In genomic region chr17:64499805-64500486, GRCh38 we compare ENCODE assay signal across 11 cellular contexts. TPM values are rescaled to one million over a fixed set of nuclear protein-coding genes. Genes with fewer than 3 reads are reported as not detected.
DNase-seq lines count a peak whose midpoint lies in the region; ATAC-seq and TF ChIP-seq lines count a peak whose summit lies in the region.
"Had no signal": no experiment of that assay in that cellular context is flagged by ENCODE, and none has a peak within 500 bp of the region (broad histone marks: within the 10 kb centered on the region; RNA-seq: fewer than 3 reads in every experiment).

No MANE protein-coding gene starts in this region.

- H3K9me3 Mint-ChIP-seq in activated CD8-positive, alpha-beta T cell treated with anti-CD3 and anti-CD28 coated beads for 36 hours = no peaks in the 10 kb centered on the region

- WGBS in GM23248 (ENCODE audit: low coverage in 1 of 2, low lambda C conversion rate in 2 of 2, missing lambda C conversion rate in 2 of 2), 2 experiments = 78 to 79% methylated on average over 6 of the region's 6 CpGs

- no TSS peak for BruUV-seq in A673 (replicated peaks; lab: Mats Ljungman, UMichigan)

- peaks cover 15% of the 10 kb centered on the region for H3K4me1 ChIP-seq in A673 (ENCODE audit: insufficient read depth, low read length, poor library complexity, severe bottlenecking)
- H3K4me1 ChIP-seq in GM23248 (ENCODE audit: insufficient read depth) = peaks cover 78% of the 10 kb centered on the region

- H3K27me3 ChIP-seq in A673 (replicated peaks; ENCODE audit: insufficient read depth, low read depth, low read length, poor library complexity) (no peaks in the 10 kb centered on the region), GM23248 (replicated peaks; ENCODE audit: insufficient read depth) (no peaks in the 10 kb centered on the region)

- peak overlapping the region; percentile 2 for H3K4me3 Mint-ChIP-seq in activated CD8-positive, alpha-beta T cell treated with anti-CD3 and anti-CD28 coated beads for 36 hours

- in situ Hi-C loops in GM23248 (cut with MboI) = no loop called here

- no peak for TF ChIP-seq CTCF in A673 (conservative IDR thresholded peaks at IDR 0.05; ENCODE audit: low read depth, low read length)
- TF ChIP-seq CTCF in activated CD8-positive, alpha-beta T cell treated with anti-CD3 and anti-CD28 coated beads for 36 hours (IDR thresholded peaks at IDR 0.05) = no peak

- ATAC-seq in activated CD8-positive, alpha-beta T cell treated with anti-CD3 and anti-CD28 coated beads for 36 hours = no peak
- ATAC-seq in left colon (peak; percentile 30), HG03108 (IDR thresholded peaks at IDR 0.05; ENCODE audit: unreplicated experiment) (no peak), HG03565 (IDR thresholded peaks at IDR 0.05; ENCODE audit: unreplicated experiment) (no peak)

- no peak for DNase-seq in A673 (ENCODE audit: low spot score)
- DNase-seq in GM23248 = peak; percentile 55
- DNase-seq in activated CD8-positive, alpha-beta T cell treated with anti-CD3 and anti-CD28 coated beads for 36 hours = no peak
- DNase-seq in left colon = no peak
- DNase-seq in GM19238 (ENCODE audit: insufficient read length, low spot score) = no peak
- DNase-seq in NOMO-1 (lab: John Stamatoyannopoulos, UW; ENCODE audit: unreplicated experiment in 2 of 2) = no peak
- DNase-seq: anterior cingulate cortex, NCI-H748 treated with DMSO at 0.1 percent for 48 hours, WERI-Rb-1 had no signal

- no peak overlapping the region for H3K4me3 ChIP-seq in A673 (ENCODE audit: low read depth, low read length, poor library complexity, severe bottlenecking)
- H3K4me3 ChIP-seq in GM23248 = 0 out of 2 replicates have a peak overlapping the region, but pooled peaks have one; percentile 1

- H3K27ac ChIP-seq in A673 (ENCODE audit: low read depth, low read length, poor library complexity, severe bottlenecking) (peak overlapping the region; percentile 5), GM23248 (peak overlapping the region; percentile 86)
- H3K27ac ChIP-seq: WERI-Rb-1 had no signal

- peaks cover 84% of the 10 kb centered on the region for H3K79me2 ChIP-seq in GM23248 (ENCODE audit: insufficient read depth)

- CTCF ChIA-PET in A673 (lab: Charles Lee) = no interaction called here
- CTCF ChIA-PET in activated CD8-positive, alpha-beta T cell treated with anti-CD3 and anti-CD28 coated beads for 36 hours (lab: Charles Lee) = interaction anchor here (0.6 to 7.0 kb wide), 3 partner anchors 9 to 105 kb away, joined by 3 to 56 read pairs (median 5); no protein-coding TSS in a partner anchor

- H3K27me3 Mint-ChIP-seq in activated CD8-positive, alpha-beta T cell treated with anti-CD3 and anti-CD28 coated beads for 36 hours = no peaks in the 10 kb centered on the region

- no peak overlapping the region for H2AFZ ChIP-seq in GM23248

- no peaks in the 10 kb centered on the region for H3K9me3 ChIP-seq in A673 (ENCODE audit: low read depth, low read length, poor library complexity, severe bottlenecking)
- no peaks in the 10 kb centered on the region for H3K9me3 ChIP-seq in GM23248 (ENCODE audit: low read depth)

- H3K4me2 ChIP-seq in GM23248 (ENCODE audit: unreplicated experiment) = peak overlapping the region; percentile 29

- H3K36me3 ChIP-seq in A673 (ENCODE audit: insufficient read depth, low read length, poor library complexity, severe bottlenecking) (peaks cover 74% of the 10 kb centered on the region), GM23248 (ENCODE audit: low read depth) (peaks cover 74% of the 10 kb centered on the region)

- peaks cover 70% of the 10 kb centered on the region for H3K4me1 Mint-ChIP-seq in activated CD8-positive, alpha-beta T cell treated with anti-CD3 and anti-CD28 coated beads for 36 hours (ENCODE audit: low read depth)

- H3K9ac ChIP-seq in GM23248 = peak overlapping the region; percentile 77

- intact Hi-C loops in A673 (cut with micrococcal nuclease; ENCODE audit: unreplicated experiment) (loop anchor here (5.0 kb wide), 1 partner anchor 78 kb away; no protein-coding TSS in a partner anchor), left colon (cut with DNase I, micrococcal nuclease) (loop anchor here in 1 of 2 donors (10.0 kb wide), 1 partner anchor 75 kb away; no protein-coding TSS in a partner anchor)
- intact Hi-C loops in activated CD8-positive, alpha-beta T cell treated with anti-CD3 and anti-CD28 coated beads for 36 hours (cut with micrococcal nuclease) = no loop called here

- H3K36me3 Mint-ChIP-seq in activated CD8-positive, alpha-beta T cell treated with anti-CD3 and anti-CD28 coated beads for 36 hours (ENCODE audit: low read depth) = peaks cover 89% of the 10 kb centered on the region

- peak overlapping the region; percentile 75 for H3K27ac Mint-ChIP-seq in activated CD8-positive, alpha-beta T cell treated with anti-CD3 and anti-CD28 coated beads for 36 hours

- H3K9me2 ChIP-seq in GM23248 (ENCODE audit: insufficient read depth) = no peaks in the 10 kb centered on the region

- peaks cover 42% of the 10 kb centered on the region for H4K20me1 ChIP-seq in GM23248 (ENCODE audit: insufficient read depth)

- H3F3A ChIP-seq in GM23248 (ENCODE audit: insufficient read depth) = peaks cover 79% of the 10 kb centered on the region

- POLR2A ChIA-PET in A673 (lab: Charles Lee; ENCODE audit: low non-redundant PET) = interaction anchor here (0.6 kb wide), 1 partner anchor 50 kb away, joined by 3 read pairs; no protein-coding TSS in a partner anchor
- POLR2A ChIA-PET in activated CD8-positive, alpha-beta T cell treated with anti-CD3 and anti-CD28 coated beads for 36 hours (lab: Charles Lee) = interaction anchor here (0.6 to 4.4 kb wide), 6 partner anchors 9 to 162 kb away, joined by 3 to 24 read pairs (median 4); partner anchors contain the start of gene SMURF2

RNA-seq across cellular contexts. Expression of gene POLG2, which starts 3.1 kb away (rescaled TPM):
- total RNA-seq in A673 (2021) (25.6 and 31.5 TPM in 2 replicates), left colon (10 to 100 TPM in 1 of 2 donors, 1 to 10 TPM in 1; 9.4 to 10.4 TPM)
- 3.4 and 3.7 TPM in 2 replicates for total RNA-seq in GM23248 (2014; rRNA removed; shearing (Covaris generic))
- 6.6 and 8.6 TPM in 2 replicates for polyA plus RNA-seq in GM23248 (2016; fragmentation: Nextera tagmentation; extraction: Ambion mirVana)
- 10 to 100 TPM; 37.3 to 41.1 TPM for total RNA-seq in activated CD8-positive, alpha-beta T cell treated with anti-CD3 and anti-CD28 coated beads for 36 hours

RNA-seq across cellular contexts. Expression of gene DDX5, which starts 6.1 kb away (rescaled TPM):
- total RNA-seq in A673 (2021) (867 and 911 TPM in 2 replicates), left colon (100 to 1,000 TPM; 445 to 466 TPM)
- 241 and 303 TPM in 2 replicates for total RNA-seq in GM23248 (2014; rRNA removed; shearing (Covaris generic))
- polyA plus RNA-seq in GM23248 (2016; fragmentation: Nextera tagmentation; extraction: Ambion mirVana) = 595 and 643 TPM in 2 replicates
- 100 to 1,000 TPM; 632 to 668 TPM for total RNA-seq in activated CD8-positive, alpha-beta T cell treated with anti-CD3 and anti-CD28 coated beads for 36 hours

RNA-seq across cellular contexts. Expression of gene CEP95, which starts 6.8 kb away (rescaled TPM):
- total RNA-seq in A673 (2021) (66.8 and 72.9 TPM in 2 replicates), left colon (10 to 100 TPM; 31.9 to 35.0 TPM)
- 13.2 and 16.8 TPM in 2 replicates for total RNA-seq in GM23248 (2014; rRNA removed; shearing (Covaris generic))
- polyA plus RNA-seq in GM23248 (2016; fragmentation: Nextera tagmentation; extraction: Ambion mirVana) = 14.2 and 17.5 TPM in 2 replicates
- 10 to 100 TPM; 45.2 to 45.7 TPM for total RNA-seq in activated CD8-positive, alpha-beta T cell treated with anti-CD3 and anti-CD28 coated beads for 36 hours

RNA-seq across cellular contexts. Expression of gene MILR1, which starts 51.0 kb away (rescaled TPM):
- total RNA-seq in A673 (2021) = not detected in 2 replicates
- 4.7 and 11.7 TPM in 2 replicates for total RNA-seq in GM23248 (2014; rRNA removed; shearing (Covaris generic))
- polyA plus RNA-seq in GM23248 (2016; fragmentation: Nextera tagmentation; extraction: Ambion mirVana) = 6.3 and 6.5 TPM in 2 replicates
- 1 to 10 TPM; 1.3 to 2.3 TPM for total RNA-seq in activated CD8-positive, alpha-beta T cell treated with anti-CD3 and anti-CD28 coated beads for 36 hours
- total RNA-seq in left colon = 1 to 10 TPM in 1 of 2 donors, under 1 TPM in 1; 0.82 to 3.3 TPM
